In the genomic region with DNA sequence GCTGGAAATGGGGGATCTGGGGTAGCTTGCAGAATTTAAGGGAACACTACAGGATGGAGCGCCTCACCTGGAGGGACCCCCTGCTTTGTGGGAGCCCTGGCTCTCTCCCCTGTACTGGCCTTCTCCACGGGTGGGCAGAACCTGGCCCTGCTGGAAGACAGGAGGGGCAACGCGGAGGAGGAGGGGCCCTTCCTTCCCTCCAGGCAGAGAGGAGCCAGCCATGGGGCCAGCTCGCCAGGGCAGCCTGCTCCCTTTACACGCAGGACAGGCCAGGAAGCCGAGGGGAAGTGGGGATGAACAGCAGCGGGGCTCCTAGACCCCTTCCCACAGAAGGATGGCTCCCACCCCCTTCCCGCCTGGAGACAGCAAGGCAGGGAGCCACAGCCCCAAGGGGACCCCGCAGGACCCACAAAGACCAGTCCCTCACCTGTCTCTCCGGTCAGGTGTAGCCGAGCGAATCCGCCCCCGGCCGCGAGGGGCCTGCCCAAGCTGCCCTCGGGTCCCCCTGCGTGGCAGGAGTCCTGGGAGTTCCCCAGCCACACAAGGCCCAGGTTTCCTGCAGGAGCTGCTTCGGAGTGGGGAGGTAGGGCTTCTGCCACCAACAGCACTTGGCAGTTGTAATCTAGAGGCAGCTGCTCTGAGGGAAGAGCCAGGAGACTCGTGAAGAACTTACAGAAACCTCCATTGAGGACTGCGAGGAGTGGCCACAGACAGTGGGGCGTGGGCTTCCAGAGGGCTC, we compare ENCODE assay signal across 10 cellular contexts. TPM values are rescaled to one million over a fixed set of nuclear protein-coding genes. Genes with fewer than 3 reads are reported as not detected.
A peak's percentile ranks its signal among the peaks of the same experiment; 100 is the strongest.
DNase-seq lines count a peak whose midpoint lies in the region; ATAC-seq and TF ChIP-seq lines count a peak whose summit lies in the region.
"Had no signal": no experiment of that assay in that cellular context is flagged by ENCODE, and none has a peak within 500 bp of the region (broad histone marks: within the 10 kb centered on the region; RNA-seq: fewer than 3 reads in every experiment).

No MANE protein-coding gene starts in this region.

- TF ChIP-seq CTCF in lung (IDR thresholded peaks at IDR 0.05; ENCODE audit: control extremely low read depth, extremely low read depth), result no peak
- TF ChIP-seq CTCF in vagina (IDR thresholded peaks at IDR 0.05), result no peak

- peaks cover 8% of the 10 kb centered on the region for H3K36me3 Mint-ChIP-seq in activated naive CD8-positive, alpha-beta T cell treated with anti-CD3 and anti-CD28 coated beads, Interleukin-2, amount 50 U/mL, for 24 hours (ENCODE audit: low read depth)

- no peaks in the 10 kb centered on the region for H3K27me3 ChIP-seq in lung (ENCODE audit: control insufficient read depth, insufficient read depth)
- H3K27me3 ChIP-seq in vagina, result no peaks in the 10 kb centered on the region
- H3K27me3 ChIP-seq: SJSA1 had no signal

- H3K9me3 ChIP-seq in lung (ENCODE audit: control insufficient read depth in 2 of 2, insufficient read depth in 1 of 2, low read length in 1 of 2), result no peaks in the 10 kb centered on the region
- no peaks in the 10 kb centered on the region for H3K9me3 ChIP-seq in vagina

- H3K27me3 Mint-ChIP-seq in activated naive CD8-positive, alpha-beta T cell treated with anti-CD3 and anti-CD28 coated beads, Interleukin-2, amount 50 U/mL, for 24 hours, result no peaks in the 10 kb centered on the region

- H3K9me3 Mint-ChIP-seq in activated naive CD8-positive, alpha-beta T cell treated with anti-CD3 and anti-CD28 coated beads, Interleukin-2, amount 50 U/mL, for 24 hours, result no peaks in the 10 kb centered on the region

- H3K4me1 ChIP-seq in lung (ENCODE audit: control insufficient read depth in 2 of 2, insufficient read depth in 2 of 2, low read length in 2 of 2) (peaks cover 0 to 8% of the 10 kb centered on the region in 2 donors), vagina (peaks cover 15% of the 10 kb centered on the region)
- H3K4me1 ChIP-seq: foreskin keratinocyte had no signal

- peak; percentile 43 for DNase-seq in Right ventricle myocardium inferior (ENCODE audit: missing footprints)
- no peak for DNase-seq in Right ventricle myocardium superior
- DNase-seq in activated naive CD8-positive, alpha-beta T cell treated with anti-CD3 and anti-CD28 coated beads, Interleukin-2, amount 50 U/mL, for 24 hours, result no peak
- DNase-seq in lung (ENCODE audit: low spot score), result peak; percentile 27
- peak; percentile 83 to 92 for DNase-seq in vagina (ENCODE audit: extremely low spot score in 2 of 2)
- no peak for DNase-seq in 8988T
- DNase-seq: foreskin keratinocyte had no signal

- 66 to 73% methylated on average over 23 of the region's 23 CpGs for WGBS in lung, 2 donors

- intact Hi-C loops in Right ventricle myocardium inferior (cut with DNase I), result no loop called here
- intact Hi-C loops in Right ventricle myocardium superior (cut with DNase I), result no loop called here
- intact Hi-C loops in vagina (cut with DNase I), result no loop called here

- H3K4me3 Mint-ChIP-seq in activated naive CD8-positive, alpha-beta T cell treated with anti-CD3 and anti-CD28 coated beads, Interleukin-2, amount 50 U/mL, for 24 hours, result peak overlapping the region; percentile 61

- no peak overlapping the region for H3K4me3 ChIP-seq in lung
- H3K4me3 ChIP-seq in vagina, result no peak overlapping the region
- H3K4me3 ChIP-seq: SJSA1 had no signal

- H3K27ac ChIP-seq in lung (ENCODE audit: low read depth in 1 of 2, low read length in 1 of 2) (no peak overlapping the region), vagina (no peak overlapping the region)
- H3K27ac ChIP-seq: foreskin keratinocyte, SJSA1 had no signal

- H3K36me3 ChIP-seq in lung (ENCODE audit: control insufficient read depth in 2 of 2, insufficient read depth in 2 of 2, low read length in 2 of 2) (no peaks in the 10 kb centered on the region), vagina (no peaks in the 10 kb centered on the region)

- peak overlapping the region; percentile 49 for H3K27ac Mint-ChIP-seq in activated naive CD8-positive, alpha-beta T cell treated with anti-CD3 and anti-CD28 coated beads, Interleukin-2, amount 50 U/mL, for 24 hours

- H3K4me1 Mint-ChIP-seq in activated naive CD8-positive, alpha-beta T cell treated with anti-CD3 and anti-CD28 coated beads, Interleukin-2, amount 50 U/mL, for 24 hours, result peaks cover 18% of the 10 kb centered on the region

- TF ChIP-seq POLR2A in vagina (IDR thresholded peaks at IDR 0.05), result no peak

- ATAC-seq in Right ventricle myocardium inferior (no peak), Right ventricle myocardium superior (ENCODE audit: poor library complexity) (no peak), lung (ENCODE audit: insufficient read depth, low FRiP score) (no peak), GM19328 (IDR thresholded peaks at IDR 0.05; ENCODE audit: unreplicated experiment) (no peak), GM19452 (IDR thresholded peaks at IDR 0.05; ENCODE audit: unreplicated experiment) (no peak)
- ATAC-seq in activated naive CD8-positive, alpha-beta T cell treated with anti-CD3 and anti-CD28 coated beads, Interleukin-2, amount 50 U/mL, for 24 hours, result no peak
- ATAC-seq: foreskin keratinocyte had no signal

RNA-seq across cellular contexts. Expression of a gene that starts 1.6 kb away (rescaled TPM):
- 8.2 TPM for total RNA-seq in Right ventricle myocardium inferior
- total RNA-seq in Right ventricle myocardium superior, result 6.9 TPM
- total RNA-seq in lung, result 10 to 100 TPM; 28.4 to 42.0 TPM
- 10 to 100 TPM; 23.8 to 24.1 TPM for polyA plus RNA-seq in lung
- total RNA-seq in vagina, result 4.9 TPM

Comparison
In these comparisons a context has a peak if more than half of its experiments do, and no peak if none do; other contexts are left out.
1. DNase-seq: peak in Right ventricle myocardium inferior (single experiment), lung (single experiment) and vagina (2 of 2); none in Right ventricle myocardium superior (single experiment), activated naive CD8-positive, alpha-beta T cell treated with anti-CD3 and anti-CD28 coated beads, Interleukin-2, amount 50 U/mL, for 24 hours (single experiment) and 8988T (single experiment).